Comparison of ENCODE assay signal across 8 cellular contexts in genomic region chr12:8241917-8242622, GRCh38. TPM values are rescaled to one million over a fixed set of nuclear protein-coding genes. Genes with fewer than 3 reads are reported as not detected.
DNase-seq lines count a peak whose midpoint lies in the region; TF ChIP-seq lines count a peak whose summit lies in the region.
"Not testable (repeated sequence)": the region's sequence is repeated elsewhere in the genome, so short reads cannot be mapped to it uniquely, and the experiment has no call there.

No MANE protein-coding gene starts in this region.

- POLR2A ChIA-PET in AG04450 (lab: Yijun Ruan, JAX): not testable (repeated sequence)

- TF ChIP-seq CTCF in AG04450 (IDR thresholded peaks at IDR 0.05; ENCODE audit: low read depth, low read length); astrocyte of the cerebellum (IDR thresholded peaks at IDR 0.05; ENCODE audit: low read depth, low read length, missing control alignments): not testable (repeated sequence)

- not testable (repeated sequence) for H3K9me3 ChIP-seq in AG04450 (ENCODE audit: control insufficient read depth, insufficient read depth, low read length); mononuclear cell (ENCODE audit: low read depth, low read length)

- peak overlapping the region; percentile 92 for H3K27ac ChIP-seq in AG04450 (ENCODE audit: low read depth, low read length)

- H3K27me3 ChIP-seq in AG04450 (ENCODE audit: control insufficient read depth, insufficient read depth, low read length); mononuclear cell (ENCODE audit: insufficient read depth, low read length): not testable (repeated sequence)

- in situ Hi-C loops in astrocyte of the cerebellum (cut with HindIII; ENCODE audit: low sequenced_read_pairs): not testable (repeated sequence)

- CTCF ChIA-PET in AG04450 (lab: Charles Lee): not testable (repeated sequence)

- H3K4me3 ChIP-seq in AG04450 (ENCODE audit: low read depth, low read length) (peak overlapping the region; percentile 75), astrocyte of the cerebellum (ENCODE audit: low read depth, low read length) (peak overlapping the region; percentile 71), mononuclear cell (ENCODE audit: low read length) (peak overlapping the region; percentile 56)

- not testable (repeated sequence) for DNase-seq in AG04450 (ENCODE audit: low read depth, low spot score); astrocyte of the cerebellum (ENCODE audit: low read depth)
- peak; percentile 30 for DNase-seq in HCEC 1CT
- DNase-seq in NCI-H345 (lab: John Stamatoyannopoulos, UW): peak; percentile 63
- DNase-seq in activated CD4-positive, alpha-beta T cell treated with anti-CD3 and anti-CD28 coated beads for 1 hour: peak; percentile 14
- DNase-seq in fibroblast of the conjunctiva (ENCODE audit: low read depth): peak; percentile 8
- DNase-seq in stimulated activated CD4-positive, alpha-beta T cell treated with anti-CD3 and anti-CD28 coated beads, Interleukin-12 subunit alpha, Interleukin-12 subunit beta, amount 100 ng/mL, for 4 hours: peak; percentile 16

- H3K4me1 ChIP-seq in mononuclear cell (ENCODE audit: insufficient read depth, low read length): peaks cover 11% of the 10 kb centered on the region

RNA-seq across cellular contexts. Expression of gene FAM90A1, which starts 14.7 kb away (rescaled TPM):
- polyA plus RNA-seq in AG04450 (2011; rRNA removed): 0.02 and 0.06 TPM in 2 replicates
- polyA minus RNA-seq in AG04450 (2011; rRNA and poly(A)+ RNA removed): not detected in 2 replicates
- total RNA-seq in mononuclear cell: not detected
